Comparison of ENCODE assay signal across 13 cellular contexts in genomic region chr15:80840173-80841130, GRCh38.
"Had no signal": no experiment of that assay in that cellular context is flagged by ENCODE, and none has a peak within 500 bp of the region (broad histone marks: within the 10 kb centered on the region; RNA-seq: fewer than 3 reads in every experiment).

No MANE protein-coding gene starts in this region.

- H3K9me3 Mint-ChIP-seq: activated CD8-positive, alpha-beta T cell treated with anti-CD3 and anti-CD28 coated beads for 36 hours; activated naive CD8-positive, alpha-beta T cell treated with anti-CD3 and anti-CD28 coated beads, Interleukin-2, amount 50 U/mL, for 24 hours; activated T-helper 1 cell treated with anti-CD3 and anti-CD28 coated beads, Interleukin-12 subunit alpha, Interleukin-12 subunit beta, Interleukin-2, Interleukin-4 antibody, amounts not matched to agents 30 ng/mL and 10 ng/mL and 1 ng/mL, durations not matched to agents 14 hours and 24 hours and 36 hours; natural killer cell; stimulated activated naive CD8-positive, alpha-beta T cell treated with anti-CD3 and anti-CD28 coated beads, Interleukin-15, amount 100 ng/mL, for 72 hours; T-cell had no signal

- H3K36me3 Mint-ChIP-seq: natural killer cell, T-cell had no signal

- H3K27ac Mint-ChIP-seq: activated CD4-positive, alpha-beta T cell treated with anti-CD3 and anti-CD28 coated beads for 36 hours; activated CD8-positive, alpha-beta T cell treated with anti-CD3 and anti-CD28 coated beads for 36 hours; activated naive CD8-positive, alpha-beta T cell treated with anti-CD3 and anti-CD28 coated beads, Interleukin-2, amount 50 U/mL, for 24 hours; activated T-helper 1 cell treated with anti-CD3 and anti-CD28 coated beads, Interleukin-12 subunit alpha, Interleukin-12 subunit beta, Interleukin-2, Interleukin-4 antibody, amounts not matched to agents 30 ng/mL and 10 ng/mL and 1 ng/mL, durations not matched to agents 14 hours and 24 hours and 36 hours; natural killer cell; stimulated activated naive CD8-positive, alpha-beta T cell treated with anti-CD3 and anti-CD28 coated beads, Interleukin-15, amount 100 ng/mL, for 72 hours; T-cell had no signal

- H3K4me1 Mint-ChIP-seq: activated CD4-positive, alpha-beta T cell treated with anti-CD3 and anti-CD28 coated beads for 36 hours; activated naive CD8-positive, alpha-beta T cell treated with anti-CD3 and anti-CD28 coated beads, Interleukin-2, amount 50 U/mL, for 24 hours; stimulated activated naive CD8-positive, alpha-beta T cell treated with anti-CD3 and anti-CD28 coated beads, Interleukin-15, amount 100 ng/mL, for 72 hours; T-cell had no signal

- H3K27ac ChIP-seq: VCaP had no signal

- DNase-seq: activated CD4-positive, alpha-beta T cell treated with anti-CD3 and anti-CD28 coated beads for 36 hours; activated CD8-positive, alpha-beta memory T cell treated with anti-CD3 and anti-CD28 coated beads, Interleukin-2, amount 50 U/mL, for 48 hours; activated CD8-positive, alpha-beta T cell treated with anti-CD3 and anti-CD28 coated beads for 36 hours; activated naive CD4-positive, alpha-beta T cell treated with Interleukin-2 at 50 U/mL for 16 hours; activated naive CD8-positive, alpha-beta T cell treated with anti-CD3 and anti-CD28 coated beads, Interleukin-2, amount 50 U/mL, for 24 hours; glutamatergic neuron; natural killer cell; stimulated activated CD4-positive, alpha-beta T cell treated with anti-CD3 and anti-CD28 coated beads, Interleukin-15, amount 100 ng/mL, for 24 hours; stimulated activated CD4-positive, alpha-beta T cell treated with anti-CD3 and anti-CD28 coated beads, Interleukin-4, amount 100 ng/mL, for 24 hours; stimulated activated naive CD8-positive, alpha-beta T cell treated with anti-CD3 and anti-CD28 coated beads, Interleukin-15, amount 100 ng/mL, for 72 hours; T-cell had no signal

- H3K4me3 Mint-ChIP-seq: activated CD4-positive, alpha-beta T cell treated with anti-CD3 and anti-CD28 coated beads for 36 hours; activated CD8-positive, alpha-beta T cell treated with anti-CD3 and anti-CD28 coated beads for 36 hours; activated naive CD8-positive, alpha-beta T cell treated with anti-CD3 and anti-CD28 coated beads, Interleukin-2, amount 50 U/mL, for 24 hours; activated T-helper 1 cell treated with anti-CD3 and anti-CD28 coated beads, Interleukin-12 subunit alpha, Interleukin-12 subunit beta, Interleukin-2, Interleukin-4 antibody, amounts not matched to agents 30 ng/mL and 10 ng/mL and 1 ng/mL, durations not matched to agents 14 hours and 24 hours and 36 hours; natural killer cell; stimulated activated naive CD8-positive, alpha-beta T cell treated with anti-CD3 and anti-CD28 coated beads, Interleukin-15, amount 100 ng/mL, for 72 hours; T-cell had no signal

- ATAC-seq: activated CD4-positive, alpha-beta T cell treated with anti-CD3 and anti-CD28 coated beads for 36 hours; activated CD8-positive, alpha-beta T cell treated with anti-CD3 and anti-CD28 coated beads for 36 hours; activated naive CD8-positive, alpha-beta T cell treated with anti-CD3 and anti-CD28 coated beads, Interleukin-2, amount 50 U/mL, for 24 hours; natural killer cell; stimulated activated naive CD8-positive, alpha-beta T cell treated with anti-CD3 and anti-CD28 coated beads, Interleukin-15, amount 100 ng/mL, for 72 hours; T-cell had no signal
